In the genomic region with DNA sequence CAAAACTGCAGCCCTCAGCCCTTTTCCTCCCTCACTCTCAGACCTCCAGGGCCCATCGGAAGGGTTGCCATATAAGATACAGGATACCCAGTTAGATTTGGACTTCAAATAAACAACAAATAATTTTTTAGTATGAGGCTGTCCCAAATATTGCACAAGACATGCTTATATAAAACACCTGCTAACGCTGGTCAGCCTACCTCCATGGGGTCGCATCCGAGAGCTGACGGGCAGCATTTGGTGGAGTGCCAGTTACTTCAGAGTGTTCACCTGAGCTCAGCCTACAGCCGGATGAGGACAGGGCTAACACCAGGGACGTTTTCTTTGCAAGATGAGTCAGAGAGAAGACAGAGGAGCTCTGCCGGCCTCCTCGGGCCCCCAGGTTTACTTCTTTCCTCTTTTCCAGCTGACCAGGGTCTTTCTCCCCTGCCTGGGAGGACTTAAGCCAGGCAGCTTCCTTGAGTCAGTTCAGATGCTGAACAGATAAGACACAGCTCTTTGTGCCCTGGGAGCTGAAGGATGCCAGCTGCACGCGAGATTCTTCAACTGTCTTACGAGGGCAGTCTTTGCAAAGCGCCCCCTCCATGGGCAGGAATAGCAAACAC, we compare ENCODE assay signal across 21 cellular contexts.
"Had no signal": no experiment of that assay in that cellular context is flagged by ENCODE, and none has a peak within 500 bp of the region (broad histone marks: within the 10 kb centered on the region; RNA-seq: fewer than 3 reads in every experiment).

No MANE protein-coding gene starts in this region.

- H3K4me1 ChIP-seq: ascending aorta, Peyer's patch had no signal

- H3K27ac ChIP-seq: ascending aorta, Peyer's patch, RWPE1 had no signal

- H3K36me3 ChIP-seq: ascending aorta, Peyer's patch had no signal

- DNase-seq: activated CD4-positive, alpha-beta T cell treated with anti-CD3 and anti-CD28 coated beads, Interleukin-2, amount 10 ng/mL, durations not matched to agents 24 days and 14 days; activated CD4-positive, alpha-beta T cell treated with anti-CD3 and anti-CD28 coated beads, Interleukin-2, amount 50 U/mL, for 48 hours; activated CD4-positive, CD25-positive, alpha-beta regulatory T cell treated with anti-CD3 and anti-CD28 coated beads, Interleukin-2, amount 50 U/mL, for 72 hours; activated CD8-positive, alpha-beta memory T cell treated with anti-CD3 and anti-CD28 coated beads, Interleukin-2, amount 10 ng/mL, durations not matched to agents 7 days and 5 days; activated effector memory CD4-positive, alpha-beta T cell treated with anti-CD3 and anti-CD28 coated beads, Interleukin-2, amount 50 U/mL, for 16 hours; activated naive CD4-positive, alpha-beta T cell treated with Interleukin-2 at 50 U/mL for 16 hours; activated naive CD8-positive, alpha-beta T cell treated with anti-CD3 and anti-CD28 coated beads, Interleukin-2, amount 50 U/mL, for 24 hours; activated T-cell treated with anti-CD3 and anti-CD28 coated beads, Interleukin-2, amount 50 U/mL, for 24 hours; amniotic stem cell; Kasumi-1; NCI-H1105 treated with DMSO at 0.1 percent for 48 hours; NCI-H1436 treated with DMSO at 0.1 percent for 48 hours; NCI-H187; NCI-H2081; NCI-H510A treated with DMSO at 0.1 percent for 48 hours; SHP77; T-helper 17 cell; T-helper 9 cell had no signal

- H3K27me3 ChIP-seq: ascending aorta, Peyer's patch had no signal

- H3K4me3 ChIP-seq: ascending aorta, Peyer's patch had no signal

- H3K9me3 ChIP-seq: ascending aorta, Peyer's patch had no signal
